ENCODE assay signal across 12 cellular contexts in the genomic region with DNA sequence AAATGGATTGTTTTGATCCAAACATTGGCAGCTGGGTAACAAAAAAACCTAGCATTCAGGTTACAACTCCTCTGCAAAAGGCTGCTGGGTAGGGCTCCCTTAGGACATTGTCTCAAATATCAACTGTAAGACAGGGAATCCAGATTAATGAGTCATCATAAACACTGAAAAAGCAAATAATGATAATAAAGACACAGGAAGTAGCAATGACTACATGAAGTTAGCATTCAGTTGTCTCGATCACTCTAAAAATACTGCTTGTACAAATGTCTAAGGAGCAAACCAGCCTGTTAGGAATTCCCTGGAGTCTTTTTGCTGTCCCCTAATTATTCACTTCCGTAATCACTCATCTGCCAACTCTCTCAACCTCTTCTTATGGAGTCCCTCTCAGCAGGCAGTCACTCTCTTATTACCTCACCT.
A peak's percentile ranks its signal among the peaks of the same experiment; 100 is the strongest.
DNase-seq lines count a peak whose midpoint lies in the region; ATAC-seq and TF ChIP-seq lines count a peak whose summit lies in the region.
"Had no signal": no experiment of that assay in that cellular context is flagged by ENCODE, and none has a peak within 500 bp of the region (broad histone marks: within the 10 kb centered on the region; RNA-seq: fewer than 3 reads in every experiment).

No MANE protein-coding gene starts in this region.

- no peaks in the 10 kb centered on the region for H3F3A ChIP-seq in MM.1S (ENCODE audit: insufficient read depth, low read length)

- no peak overlapping the region for H2BK12ac ChIP-seq in mesenchymal stem cell (ENCODE audit: low read length in 2 of 2)

- H3K79me2 ChIP-seq in MM.1S (ENCODE audit: low read length): no peaks in the 10 kb centered on the region

- no peak overlapping the region for H2BK5ac ChIP-seq in mesenchymal stem cell (ENCODE audit: low read depth, low read length, poor library complexity, severe bottlenecking)

- H3K4me1 Mint-ChIP-seq in immature natural killer cell: no peaks in the 10 kb centered on the region
- no peaks in the 10 kb centered on the region for H3K4me1 Mint-ChIP-seq in stimulated activated memory B cell treated with anti-CD40 and anti-IgM and Interleukin-4, amounts not matched to agents 10 μg/mL and 1 μg/mL and 100 μg/mL, for 72 hours

- H3K27ac ChIP-seq in mesenchymal stem cell (ENCODE audit: low read length, poor library complexity, severe bottlenecking) (peak overlapping the region; percentile 69), MM.1S (ENCODE audit: low read length) (no peak overlapping the region)

- peaks cover 2 to 7% (median 5%) of the 10 kb centered on the region in 3 donors for H3K27me3 Mint-ChIP-seq in immature natural killer cell (ENCODE audit: low read depth in 3 of 3)
- peaks cover 7% of the 10 kb centered on the region for H3K27me3 Mint-ChIP-seq in stimulated activated memory B cell treated with anti-CD40 and anti-IgM and Interleukin-4, amounts not matched to agents 10 μg/mL and 1 μg/mL and 100 μg/mL, for 72 hours

- H3K4me2 ChIP-seq in mesenchymal stem cell (ENCODE audit: low read length, poor library complexity, severe bottlenecking) (no peak overlapping the region), MM.1S (ENCODE audit: low read depth, low read length) (no peak overlapping the region)

- no peaks in the 10 kb centered on the region for H3K9me2 ChIP-seq in MM.1S (replicated peaks; ENCODE audit: insufficient read depth, low read length)

- H3K4me3 Mint-ChIP-seq in immature natural killer cell: no peak overlapping the region
- no peak overlapping the region for H3K4me3 Mint-ChIP-seq in stimulated activated memory B cell treated with anti-CD40 and anti-IgM and Interleukin-4, amounts not matched to agents 10 μg/mL and 1 μg/mL and 100 μg/mL, for 72 hours

- no peaks in the 10 kb centered on the region for H4K20me1 ChIP-seq in MM.1S (ENCODE audit: insufficient read depth, low read length)

- no peaks in the 10 kb centered on the region for H3K4me1 ChIP-seq in mesenchymal stem cell (ENCODE audit: control insufficient read depth, insufficient read depth, low read depth, low read length)
- no peaks in the 10 kb centered on the region for H3K4me1 ChIP-seq in MM.1S (ENCODE audit: low read length)

- TF ChIP-seq CTCF in MM.1S (IDR thresholded peaks at IDR 0.05; ENCODE audit: low read length): no peak

- H2AFZ ChIP-seq in mesenchymal stem cell (ENCODE audit: low read depth, low read length) (no peak overlapping the region), MM.1S (ENCODE audit: low read length) (no peak overlapping the region)

- no peak overlapping the region for H3K4ac ChIP-seq in mesenchymal stem cell (ENCODE audit: low read depth in 1 of 2, low read length in 2 of 2)

- H2BK15ac ChIP-seq in mesenchymal stem cell (ENCODE audit: low read depth, poor library complexity, severe bottlenecking): no peak overlapping the region

- H4K8ac ChIP-seq in mesenchymal stem cell (ENCODE audit: low read length): no peak overlapping the region

- H3K9ac ChIP-seq in mesenchymal stem cell (ENCODE audit: low read length): peak overlapping the region; percentile 44
- no peak overlapping the region for H3K9ac ChIP-seq in MM.1S (ENCODE audit: low read length)

- H2BK120ac ChIP-seq in mesenchymal stem cell (ENCODE audit: low read depth, low read length): no peak overlapping the region

- no peak overlapping the region for H4K91ac ChIP-seq in mesenchymal stem cell (ENCODE audit: low read length)

- no peak overlapping the region for H3K23ac ChIP-seq in mesenchymal stem cell (ENCODE audit: low read length in 2 of 2)

- ATAC-seq in HG03457 (IDR thresholded peaks at IDR 0.05; ENCODE audit: unreplicated experiment): no peak
- ATAC-seq in stimulated activated memory B cell treated with anti-CD40 and anti-IgM and Interleukin-4, amounts not matched to agents 10 μg/mL and 1 μg/mL and 100 μg/mL, for 72 hours: no peak

- peaks cover 0 to 22% of the 10 kb centered on the region in 2 experiments for H3K27me3 ChIP-seq in mesenchymal stem cell (ENCODE audit: control insufficient read depth in 1 of 2, insufficient read depth in 1 of 2, low read length in 2 of 2)
- H3K27me3 ChIP-seq in MM.1S (replicated peaks; ENCODE audit: insufficient read depth, low read length): no peaks in the 10 kb centered on the region

- 0% methylated on average over 2 of the region's 2 CpGs for WGBS in mesenchymal stem cell

- no peak overlapping the region for H2AK5ac ChIP-seq in mesenchymal stem cell (ENCODE audit: low read length, severe bottlenecking)

- H3K27ac Mint-ChIP-seq in immature natural killer cell: no peak overlapping the region
- H3K27ac Mint-ChIP-seq in stimulated activated memory B cell treated with anti-CD40 and anti-IgM and Interleukin-4, amounts not matched to agents 10 μg/mL and 1 μg/mL and 100 μg/mL, for 72 hours: no peak overlapping the region

- H3K14ac ChIP-seq in mesenchymal stem cell (ENCODE audit: low read length in 2 of 2): no peak overlapping the region

- no peaks in the 10 kb centered on the region for H3K79me1 ChIP-seq in mesenchymal stem cell (replicated peaks; ENCODE audit: low read length, poor library complexity, severe bottlenecking)

- no peaks in the 10 kb centered on the region for H3K9me3 Mint-ChIP-seq in immature natural killer cell
- no peaks in the 10 kb centered on the region for H3K9me3 Mint-ChIP-seq in stimulated activated memory B cell treated with anti-CD40 and anti-IgM and Interleukin-4, amounts not matched to agents 10 μg/mL and 1 μg/mL and 100 μg/mL, for 72 hours

- no peaks in the 10 kb centered on the region for H3K36me3 Mint-ChIP-seq in immature natural killer cell
- no peaks in the 10 kb centered on the region for H3K36me3 Mint-ChIP-seq in stimulated activated memory B cell treated with anti-CD40 and anti-IgM and Interleukin-4, amounts not matched to agents 10 μg/mL and 1 μg/mL and 100 μg/mL, for 72 hours

- H3K4me3 ChIP-seq in mesenchymal stem cell (ENCODE audit: insufficient read depth in 1 of 2, low read depth in 1 of 2, low read length in 2 of 2): no peak overlapping the region
- no peak overlapping the region for H3K4me3 ChIP-seq in MM.1S (ENCODE audit: low read length)

- no peak overlapping the region for H3K18ac ChIP-seq in mesenchymal stem cell (ENCODE audit: low read depth in 1 of 2, low read length in 2 of 2)

- H3K36me3 ChIP-seq in mesenchymal stem cell (ENCODE audit: control insufficient read depth in 1 of 2, insufficient read depth in 2 of 2, low read depth in 1 of 2, low read length in 2 of 2) (no peaks in the 10 kb centered on the region), MM.1S (replicated peaks; ENCODE audit: insufficient read depth, low read length) (no peaks in the 10 kb centered on the region)

- in situ Hi-C loops in Caki2 (cut with HindIII; ENCODE audit: low pct_unique_long_range_greater_than_20kb, low sequenced_read_pairs): no loop called here

- H3K9me3 ChIP-seq in mesenchymal stem cell (ENCODE audit: control insufficient read depth, low read length) (no peaks in the 10 kb centered on the region), MM.1S (replicated peaks; ENCODE audit: insufficient read depth, low read length) (no peaks in the 10 kb centered on the region)

- DNase-seq in Caki2 (ENCODE audit: low read depth) (peak; percentile 15), NCI-H187 treated with DMSO at 0.1 percent for 48 hours (lab: John Stamatoyannopoulos, UW) (peak; percentile 31), amniotic epithelial cell (ENCODE audit: low read depth) (peak; percentile 19), mesenchymal stem cell (peak; percentile 54), immature natural killer cell (no peak), MM.1S (no peak)
- DNase-seq: activated T-cell treated with anti-CD3 and anti-CD28 coated beads, Interleukin-2, amount 50 U/mL, for 48 hours; erythroblast; occipital lobe; stimulated activated CD8-positive, alpha-beta memory T cell treated with anti-CD3 and anti-CD28 coated beads, Interleukin-4, amount 100 ng/mL, for 48 hours had no signal

Comparison
In these comparisons a context has a peak if more than half of its experiments do, and no peak if none do; other contexts are left out.
1. DNase-seq: peak in Caki2 (single experiment), NCI-H187 treated with DMSO at 0.1 percent for 48 hours (single experiment), amniotic epithelial cell (single experiment) and mesenchymal stem cell (single experiment); none in immature natural killer cell (0 of 3) and MM.1S (single experiment).